Comparison of ENCODE assay signal across 8 cellular contexts in the genomic region with DNA sequence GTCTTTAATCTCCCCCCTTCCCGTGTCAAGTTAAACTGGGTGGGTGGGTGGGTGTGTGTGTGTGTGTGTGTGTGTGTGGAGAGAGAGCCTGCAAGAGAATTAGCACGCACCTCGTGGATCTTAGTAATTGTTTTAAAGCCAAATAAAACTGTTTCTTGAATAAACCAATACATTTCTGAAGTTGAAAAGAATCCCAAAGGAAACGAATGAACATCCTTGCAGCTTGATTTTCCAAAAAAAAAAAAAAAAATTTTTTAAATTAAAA. TPM values are rescaled to one million over a fixed set of nuclear protein-coding genes. Genes with fewer than 3 reads are reported as not detected.
DNase-seq lines count a peak whose midpoint lies in the region; ATAC-seq and TF ChIP-seq lines count a peak whose summit lies in the region.

No MANE protein-coding gene starts in this region.

- peak overlapping the region; percentile 73 for H3K4me3 Mint-ChIP-seq in osteocyte (ENCODE audit: unreplicated experiment)

- H3K27me3 Mint-ChIP-seq in osteocyte (ENCODE audit: unreplicated experiment): no peaks in the 10 kb centered on the region

- peak overlapping the region; percentile 79 for H3K27ac Mint-ChIP-seq in osteocyte (ENCODE audit: unreplicated experiment)

- H3K36me3 Mint-ChIP-seq in osteocyte (ENCODE audit: unreplicated experiment): no peaks in the 10 kb centered on the region

- DNase-seq in NCI-H69 (lab: John Stamatoyannopoulos, UW): peak; percentile 66
- DNase-seq in effector memory CD4-positive, alpha-beta T cell: no peak
- DNase-seq in osteocyte (ENCODE audit: extremely low spot score, unreplicated experiment): no peak
- DNase-seq in T-helper 9 cell: no peak
- DNase-seq in GM19240 (ENCODE audit: insufficient read length, low spot score): no peak
- DNase-seq in NCI-H1048 (lab: John Stamatoyannopoulos, UW): no peak

- no peak for ATAC-seq in HG02571 (IDR thresholded peaks at IDR 0.05; ENCODE audit: unreplicated experiment)

- no peaks in the 10 kb centered on the region for H3K27me3 ChIP-seq in effector memory CD4-positive, alpha-beta T cell (replicated peaks; ENCODE audit: control insufficient read depth, insufficient read depth, low read length, poor library complexity, severe bottlenecking)

- no peaks in the 10 kb centered on the region for H3K9me3 Mint-ChIP-seq in osteocyte (ENCODE audit: unreplicated experiment)

- peaks cover 31% of the 10 kb centered on the region for H3K4me1 Mint-ChIP-seq in osteocyte (ENCODE audit: unreplicated experiment)

- no peak for TF ChIP-seq CTCF in osteocyte (IDR thresholded peaks at IDR 0.05)

- H3K4me3 ChIP-seq in GM08714 (ENCODE audit: low read length): peak overlapping the region; percentile 71
- peak overlapping the region; percentile 98 for H3K4me3 ChIP-seq in effector memory CD4-positive, alpha-beta T cell (ENCODE audit: insufficient read depth, low read depth, low read length, poor library complexity, severe bottlenecking)

- H3K4me1 ChIP-seq in effector memory CD4-positive, alpha-beta T cell (ENCODE audit: control insufficient read depth, insufficient read depth, low read length, poor library complexity, severe bottlenecking): peaks cover 37% of the 10 kb centered on the region

- H3K36me3 ChIP-seq in effector memory CD4-positive, alpha-beta T cell (ENCODE audit: control insufficient read depth, insufficient read depth, low read length): peaks cover 4% of the 10 kb centered on the region

- H3K27ac ChIP-seq in effector memory CD4-positive, alpha-beta T cell (ENCODE audit: insufficient read depth, low read length, poor library complexity, severe bottlenecking): peak overlapping the region; percentile 100

- no peaks in the 10 kb centered on the region for H3K9me3 ChIP-seq in effector memory CD4-positive, alpha-beta T cell (ENCODE audit: control insufficient read depth, low read length)

RNA-seq across cellular contexts. Expression of a gene that starts 0.4 kb away (rescaled TPM):
- 12.0 and 12.7 TPM in 2 replicates for total RNA-seq in osteocyte

RNA-seq across cellular contexts. Expression of a gene that starts 35.6 kb away (rescaled TPM):
- total RNA-seq in osteocyte: 23.4 and 23.8 TPM in 2 replicates

RNA-seq across cellular contexts. Expression of a gene that starts 59.1 kb away (rescaled TPM):
- total RNA-seq in osteocyte: not detected in 2 replicates
